19 cellular contexts compared by ENCODE assay signal in genomic region chr6:133623065-133623464, GRCh38.
DNase-seq lines count a peak whose midpoint lies in the region; ATAC-seq and TF ChIP-seq lines count a peak whose summit lies in the region.
"Had no signal": no experiment of that assay in that cellular context is flagged by ENCODE, and none has a peak within 500 bp of the region (broad histone marks: within the 10 kb centered on the region; RNA-seq: fewer than 3 reads in every experiment).

No MANE protein-coding gene starts in this region.

- H3K4me3 ChIP-seq in AG04449 (ENCODE audit: low read depth, low read length) (no peak overlapping the region), choroid plexus epithelial cell (ENCODE audit: low read depth, low read length) (no peak overlapping the region), lower lobe of right lung (no peak overlapping the region)

- H4K8ac ChIP-seq in H9 (replicated peaks; ENCODE audit: insufficient read length, low read depth, low read length), result no peak overlapping the region

- no peak overlapping the region for H3K27ac ChIP-seq in lower lobe of right lung
- no peak overlapping the region for H3K27ac ChIP-seq in H9 (ENCODE audit: insufficient read length, low read depth, low read length)

- H2BK5ac ChIP-seq in H9 (ENCODE audit: insufficient read length, low read length), result no peak overlapping the region

- H3K27me3 ChIP-seq in lower lobe of right lung (ENCODE audit: low read depth), result no peaks in the 10 kb centered on the region
- H3K27me3 ChIP-seq in H9 (ENCODE audit: insufficient read depth, low read length), result no peaks in the 10 kb centered on the region

- peak; percentile 21 to 31 for ATAC-seq in lower lobe of right lung
- ATAC-seq: activated CD4-positive, alpha-beta T cell treated with anti-CD3 and anti-CD28 coated beads for 36 hours; stimulated activated naive CD8-positive, alpha-beta T cell treated with anti-CD3 and anti-CD28 coated beads, Interleukin-15, amount 100 ng/mL, for 72 hours had no signal

- no peak overlapping the region for H4K91ac ChIP-seq in H9 (ENCODE audit: insufficient read length, low read depth, low read length)

- H3K36me3 ChIP-seq in lower lobe of right lung, result no peaks in the 10 kb centered on the region

- H3K4ac ChIP-seq in H9 (ENCODE audit: low read depth, low read length), result no peak overlapping the region

- H3K9me3 ChIP-seq in lower lobe of right lung (peaks cover 5% of the 10 kb centered on the region), H9 (ENCODE audit: control insufficient read depth, low read depth, low read length) (no peaks in the 10 kb centered on the region)

- H3K79me2 ChIP-seq in H9 (ENCODE audit: insufficient read depth, low read length), result no peaks in the 10 kb centered on the region

- no peak overlapping the region for H3K14ac ChIP-seq in H9 (ENCODE audit: insufficient read depth, low read length)

- H3K18ac ChIP-seq in H9 (ENCODE audit: insufficient read length, low read depth, low read length), result no peak overlapping the region

- H3K9me3 Mint-ChIP-seq in HFFc6 (peaks cover 7% of the 10 kb centered on the region; the same call in 1 of the 2 replicates), H9 (peaks cover 12 to 15% of the 10 kb centered on the region in 2 experiments; a peak in 4 of 5 replicates)
- H3K9me3 Mint-ChIP-seq: stimulated activated naive CD8-positive, alpha-beta T cell treated with anti-CD3 and anti-CD28 coated beads, Interleukin-15, amount 100 ng/mL, for 72 hours; T-helper 1 cell treated with Interleukin-12 subunit alpha and Interleukin-12 subunit beta and Interleukin-4 antibody, amounts not matched to agents 30 μg/mL and 1 μg/mL, for 36 hours had no signal

- no peaks in the 10 kb centered on the region for H3K23me2 ChIP-seq in H9 (ENCODE audit: insufficient read length, low read depth, low read length, poor library complexity, severe bottlenecking)

- no peak overlapping the region for H2AK5ac ChIP-seq in H9 (ENCODE audit: insufficient read length, low read length)

- H3K9ac ChIP-seq in H9 (ENCODE audit: extremely low read depth, insufficient read length, low read length), result no peak overlapping the region

- H3K56ac ChIP-seq in H9 (ENCODE audit: insufficient read length, low read depth, low read length), result no peak overlapping the region

- no peak overlapping the region for H3K4me3 Mint-ChIP-seq in HFFc6
- no peak overlapping the region for H3K4me3 Mint-ChIP-seq in H9
- H3K4me3 Mint-ChIP-seq: activated CD4-positive, alpha-beta T cell treated with anti-CD3 and anti-CD28 coated beads for 36 hours; neural crest cell; stimulated activated naive CD8-positive, alpha-beta T cell treated with anti-CD3 and anti-CD28 coated beads, Interleukin-15, amount 100 ng/mL, for 72 hours; T-helper 1 cell treated with Interleukin-12 subunit alpha and Interleukin-12 subunit beta and Interleukin-4 antibody, amounts not matched to agents 30 μg/mL and 1 μg/mL, for 36 hours had no signal

- H4K20me1 ChIP-seq in H9 (ENCODE audit: control insufficient read depth, insufficient read depth, insufficient read length), result no peaks in the 10 kb centered on the region

- DNase-seq in AG04449 (ENCODE audit: low read depth, low spot score) (peak; percentile 63), HFFc6 (peak; percentile 5), choroid plexus epithelial cell (ENCODE audit: low read depth) (peak; percentile 88), lower lobe of right lung (no peak), GDM1 (lab: John Stamatoyannopoulos, UW) (no peak), NCI-H345 treated with DMSO at 0.1 percent for 48 hours (lab: John Stamatoyannopoulos, UW; ENCODE audit: unreplicated experiment) (no peak), H9 (no peak), SIG-M5 (lab: John Stamatoyannopoulos, UW) (no peak)
- DNase-seq: activated CD4-positive, alpha-beta T cell treated with anti-CD3 and anti-CD28 coated beads for 36 hours; activated naive CD4-positive, alpha-beta T cell treated with anti-CD3 and anti-CD28 coated beads, Interleukin-2, amount 50 U/mL, for 16 hours; central memory CD4-positive, alpha-beta T cell; DMS 273 treated with DMSO at 0.1 percent for 48 hours; head of caudate nucleus; Kasumi-1; NCI-H1930; NCI-H774; stimulated activated naive CD8-positive, alpha-beta T cell treated with anti-CD3 and anti-CD28 coated beads, Interleukin-15, amount 100 ng/mL, for 72 hours had no signal

- no peak overlapping the region for H2BK12ac ChIP-seq in H9 (ENCODE audit: insufficient read length, low read depth, low read length)

- H2BK15ac ChIP-seq in H9 (ENCODE audit: low read depth, low read length), result no peak overlapping the region

- H3K27me3 Mint-ChIP-seq in HFFc6 (ENCODE audit: insufficient read depth) (no peaks in the 10 kb centered on the region; the same call in 1 of the 2 replicates), H9 (ENCODE audit: low read depth) (no peaks in the 10 kb centered on the region)
- H3K27me3 Mint-ChIP-seq: stimulated activated naive CD8-positive, alpha-beta T cell treated with anti-CD3 and anti-CD28 coated beads, Interleukin-15, amount 100 ng/mL, for 72 hours had no signal

- H3K79me1 ChIP-seq in H9 (ENCODE audit: insufficient read depth, low read depth, low read length, poor library complexity, severe bottlenecking), result no peaks in the 10 kb centered on the region

- H3K23ac ChIP-seq in H9 (ENCODE audit: insufficient read length, low read depth, low read length), result no peak overlapping the region

- H3K36me3 Mint-ChIP-seq in HFFc6 (ENCODE audit: low read depth) (peaks cover 17% of the 10 kb centered on the region), H9 (ENCODE audit: insufficient read depth in 1 of 3, low read depth in 3 of 3) (peaks cover 0 to 7% (median 0%) of the 10 kb centered on the region in 3 experiments; a peak in 2 of 7 replicates)

- H3K4me2 ChIP-seq in H9 (ENCODE audit: insufficient read depth, insufficient read length, low read length), result no peak overlapping the region

- H3K4me1 ChIP-seq in lower lobe of right lung, result no peaks in the 10 kb centered on the region
- no peaks in the 10 kb centered on the region for H3K4me1 ChIP-seq in H9 (ENCODE audit: insufficient read depth, low read length)

- no peak overlapping the region for H2BK20ac ChIP-seq in H9 (ENCODE audit: low read depth, low read length, poor library complexity, severe bottlenecking)

- H4K5ac ChIP-seq in H9 (ENCODE audit: insufficient read length, low read depth, low read length), result no peak overlapping the region

- H2AFZ ChIP-seq in H9 (ENCODE audit: low read length), result no peak overlapping the region

- TF ChIP-seq CTCF in AG04449 (IDR thresholded peaks at IDR 0.05; ENCODE audit: insufficient read depth, low read length, missing control alignments), result no peak
- no peak for TF ChIP-seq CTCF in HFFc6 (IDR thresholded peaks at IDR 0.05)
- no peak for TF ChIP-seq CTCF in choroid plexus epithelial cell (conservative IDR thresholded peaks at IDR 0.05; ENCODE audit: low read depth, low read length)
- TF ChIP-seq CTCF in lower lobe of right lung (IDR thresholded peaks at IDR 0.05), result no peak
- no peak for TF ChIP-seq CTCF in H9 (conservative IDR thresholded peaks at IDR 0.05)

- H3K27ac Mint-ChIP-seq in HFFc6 (peak overlapping the region; percentile 52), H9 (no peak overlapping the region)
- H3K27ac Mint-ChIP-seq: activated CD4-positive, alpha-beta T cell treated with anti-CD3 and anti-CD28 coated beads for 36 hours; T-helper 1 cell treated with Interleukin-12 subunit alpha and Interleukin-12 subunit beta and Interleukin-4 antibody, amounts not matched to agents 30 μg/mL and 1 μg/mL, for 36 hours had no signal

- intact Hi-C loops in lower lobe of right lung (cut with DNase I), result no loop called here

- no peak overlapping the region for H3T11ph ChIP-seq in H9 (ENCODE audit: low read length)

- peaks cover 47% of the 10 kb centered on the region for H3K4me1 Mint-ChIP-seq in HFFc6 (ENCODE audit: low read depth)
- no peaks in the 10 kb centered on the region for H3K4me1 Mint-ChIP-seq in H9
- H3K4me1 Mint-ChIP-seq: activated CD4-positive, alpha-beta T cell treated with anti-CD3 and anti-CD28 coated beads for 36 hours; stimulated activated naive CD8-positive, alpha-beta T cell treated with anti-CD3 and anti-CD28 coated beads, Interleukin-15, amount 100 ng/mL, for 72 hours had no signal

- no CpG with 5 or more reads among the region's 1 CpG for WGBS in H9 (ENCODE audit: extremely low coverage, insufficient read length, low lambda C conversion rate)

- H2BK120ac ChIP-seq in H9 (ENCODE audit: low read depth, low read length, poor library complexity, severe bottlenecking), result no peak overlapping the region

- POLR2A ChIA-PET in AG04449 (lab: Yijun Ruan, JAX), result interaction anchor here (0.8 kb wide), 1 partner anchor 21 kb away, joined by 3 read pairs; no protein-coding TSS in a partner anchor

- CTCF ChIA-PET in AG04449 (lab: Yijun Ruan, JAX), result interaction anchor here (0.9 to 1.9 kb wide), 3 partner anchors 9 to 294 kb away, joined by 3 to 5 read pairs (median 5); no protein-coding TSS in a partner anchor

Comparison
In these comparisons a context has a peak if more than half of its experiments do, and no peak if none do; other contexts are left out.
1. DNase-seq: peak in AG04449 (single experiment), HFFc6 (single experiment) and choroid plexus epithelial cell (single experiment); none in lower lobe of right lung (single experiment), GDM1 (single experiment), NCI-H345 treated with DMSO at 0.1 percent for 48 hours (single experiment), H9 (single experiment) and SIG-M5 (single experiment).